15 cellular contexts compared by ENCODE assay signal in genomic region chr6:4185846-4186245, GRCh38. TPM values are rescaled to one million over a fixed set of nuclear protein-coding genes. Genes with fewer than 3 reads are reported as not detected.
DNase-seq lines count a peak whose midpoint lies in the region; ATAC-seq lines count a peak whose summit lies in the region.
"Had no signal": no experiment of that assay in that cellular context is flagged by ENCODE, and none has a peak within 500 bp of the region (broad histone marks: within the 10 kb centered on the region; RNA-seq: fewer than 3 reads in every experiment).

No MANE protein-coding gene starts in this region.

- peak; percentile 36 for DNase-seq in activated CD4-positive, alpha-beta T cell treated with anti-CD3 and anti-CD28 coated beads, Interleukin-2, amount 10 ng/mL, durations not matched to agents 24 days and 14 days
- no peak for DNase-seq in activated CD4-positive, alpha-beta T cell treated with anti-CD3 and anti-CD28 coated beads, Interleukin-2, amount 50 U/mL, for 1 hour
- DNase-seq in activated T-cell treated with anti-CD3 and anti-CD28 coated beads, Interleukin-2, amount 50 U/mL, for 4 hours = no peak
- no peak for DNase-seq in activated T-cell treated with anti-CD3 and anti-CD28 coated beads, Interleukin-2, amount 50 U/mL, for 1 hour
- peak; percentile 9 for DNase-seq in stimulated activated CD4-positive, alpha-beta T cell treated with anti-CD3 and anti-CD28 coated beads, Interleukin-1b, Interleukin-23, amount 100 ng/mL, for 48 hours
- DNase-seq in stimulated activated CD4-positive, alpha-beta T cell treated with anti-CD3 and anti-CD28 coated beads, Interleukin-2, amount 100 ng/mL, for 48 hours = no peak
- DNase-seq in stimulated activated effector memory CD8-positive, alpha-beta T cell treated with anti-CD3 and anti-CD28 coated beads, Interleukin-12 subunit alpha, Interleukin-12 subunit beta, amount 100 ng/mL, for 72 hours (ENCODE audit: low spot score in 2 of 2) = no peak
- DNase-seq: C1 segment of cervical spinal cord; CD4-positive, alpha-beta T cell; DMS79; GM23248 had no signal

- peak; percentile 65 to 73 for ATAC-seq in activated T-cell treated with anti-CD3 and anti-CD28 coated beads, Interleukin-2, amount 50 U/mL, for 4 hours
- ATAC-seq in stimulated activated effector memory CD8-positive, alpha-beta T cell treated with anti-CD3 and anti-CD28 coated beads, Interleukin-12 subunit alpha, Interleukin-12 subunit beta, amount 100 ng/mL, for 72 hours = peak; percentile 93
- no peak for ATAC-seq in GM19467 (IDR thresholded peaks at IDR 0.05; ENCODE audit: unreplicated experiment)
- ATAC-seq: GM12878, HCT116 had no signal

- intact Hi-C loops in activated CD4-positive, alpha-beta T cell treated with anti-CD3 and anti-CD28 coated beads, Interleukin-2, amount 10 ng/mL, durations not matched to agents 24 days and 14 days (cut with micrococcal nuclease) = no loop called here

- H3K36me3 Mint-ChIP-seq in activated CD4-positive, alpha-beta T cell treated with anti-CD3 and anti-CD28 coated beads, Interleukin-2, amount 10 ng/mL, durations not matched to agents 24 days and 14 days (ENCODE audit: low read depth) = no peaks in the 10 kb centered on the region
- no peaks in the 10 kb centered on the region for H3K36me3 Mint-ChIP-seq in activated T-cell treated with anti-CD3 and anti-CD28 coated beads, Interleukin-2, amount 50 U/mL, for 4 hours (ENCODE audit: insufficient read depth)
- H3K36me3 Mint-ChIP-seq in stimulated activated effector memory CD8-positive, alpha-beta T cell treated with anti-CD3 and anti-CD28 coated beads, Interleukin-12 subunit alpha, Interleukin-12 subunit beta, amount 100 ng/mL, for 72 hours = no peaks in the 10 kb centered on the region

- H3K4me3 Mint-ChIP-seq in activated CD4-positive, alpha-beta T cell treated with anti-CD3 and anti-CD28 coated beads, Interleukin-2, amount 10 ng/mL, durations not matched to agents 24 days and 14 days = no peak overlapping the region
- H3K4me3 Mint-ChIP-seq in activated T-cell treated with anti-CD3 and anti-CD28 coated beads, Interleukin-2, amount 50 U/mL, for 4 hours = no peak overlapping the region
- H3K4me3 Mint-ChIP-seq in stimulated activated effector memory CD8-positive, alpha-beta T cell treated with anti-CD3 and anti-CD28 coated beads, Interleukin-12 subunit alpha, Interleukin-12 subunit beta, amount 100 ng/mL, for 72 hours = peak overlapping the region; percentile 44
- H3K4me3 Mint-ChIP-seq: B cell; CD4-positive, alpha-beta T cell had no signal

- peaks cover 8% of the 10 kb centered on the region for H3K4me1 Mint-ChIP-seq in activated CD4-positive, alpha-beta T cell treated with anti-CD3 and anti-CD28 coated beads, Interleukin-2, amount 10 ng/mL, durations not matched to agents 24 days and 14 days
- peaks cover 13% of the 10 kb centered on the region for H3K4me1 Mint-ChIP-seq in activated T-cell treated with anti-CD3 and anti-CD28 coated beads, Interleukin-2, amount 50 U/mL, for 4 hours (ENCODE audit: low read depth)
- peaks cover 28% of the 10 kb centered on the region for H3K4me1 Mint-ChIP-seq in stimulated activated effector memory CD8-positive, alpha-beta T cell treated with anti-CD3 and anti-CD28 coated beads, Interleukin-12 subunit alpha, Interleukin-12 subunit beta, amount 100 ng/mL, for 72 hours
- H3K4me1 Mint-ChIP-seq: B cell had no signal

- peaks cover 8% of the 10 kb centered on the region for H3K27me3 Mint-ChIP-seq in activated CD4-positive, alpha-beta T cell treated with anti-CD3 and anti-CD28 coated beads, Interleukin-2, amount 10 ng/mL, durations not matched to agents 24 days and 14 days
- peaks cover 4% of the 10 kb centered on the region for H3K27me3 Mint-ChIP-seq in activated T-cell treated with anti-CD3 and anti-CD28 coated beads, Interleukin-2, amount 50 U/mL, for 4 hours (ENCODE audit: low read depth)

- peak overlapping the region; percentile 39 for H3K27ac Mint-ChIP-seq in activated CD4-positive, alpha-beta T cell treated with anti-CD3 and anti-CD28 coated beads, Interleukin-2, amount 10 ng/mL, durations not matched to agents 24 days and 14 days
- peak overlapping the region; percentile 89 for H3K27ac Mint-ChIP-seq in stimulated activated effector memory CD8-positive, alpha-beta T cell treated with anti-CD3 and anti-CD28 coated beads, Interleukin-12 subunit alpha, Interleukin-12 subunit beta, amount 100 ng/mL, for 72 hours
- H3K27ac Mint-ChIP-seq: B cell; CD4-positive, alpha-beta T cell had no signal

- no peaks in the 10 kb centered on the region for H3K9me3 Mint-ChIP-seq in activated CD4-positive, alpha-beta T cell treated with anti-CD3 and anti-CD28 coated beads, Interleukin-2, amount 10 ng/mL, durations not matched to agents 24 days and 14 days
- H3K9me3 Mint-ChIP-seq in activated T-cell treated with anti-CD3 and anti-CD28 coated beads, Interleukin-2, amount 50 U/mL, for 4 hours = no peaks in the 10 kb centered on the region
- peaks cover 2% of the 10 kb centered on the region for H3K9me3 Mint-ChIP-seq in stimulated activated effector memory CD8-positive, alpha-beta T cell treated with anti-CD3 and anti-CD28 coated beads, Interleukin-12 subunit alpha, Interleukin-12 subunit beta, amount 100 ng/mL, for 72 hours
- H3K9me3 Mint-ChIP-seq: CD4-positive, alpha-beta T cell had no signal

RNA-seq across cellular contexts. Expression of gene ECI2, which starts 50.5 kb away (rescaled TPM):
- 18.3 and 20.1 TPM in 2 replicates for total RNA-seq in activated CD4-positive, alpha-beta T cell treated with anti-CD3 and anti-CD28 coated beads, Interleukin-2, amount 10 ng/mL, durations not matched to agents 24 days and 14 days
- total RNA-seq in activated T-cell treated with anti-CD3 and anti-CD28 coated beads, Interleukin-2, amount 50 U/mL, for 4 hours = 10 to 100 TPM; 12.5 to 14.2 (median 13.2) TPM

Comparison
In these comparisons a context has a peak if more than half of its experiments do, and no peak if none do; other contexts are left out.
1. DNase-seq: peak in activated CD4-positive, alpha-beta T cell treated with anti-CD3 and anti-CD28 coated beads, Interleukin-2, amount 10 ng/mL, durations not matched to agents 24 days and 14 days (single experiment) and stimulated activated CD4-positive, alpha-beta T cell treated with anti-CD3 and anti-CD28 coated beads, Interleukin-1b, Interleukin-23, amount 100 ng/mL, for 48 hours (single experiment); none in activated CD4-positive, alpha-beta T cell treated with anti-CD3 and anti-CD28 coated beads, Interleukin-2, amount 50 U/mL, for 1 hour (single experiment), activated T-cell treated with anti-CD3 and anti-CD28 coated beads, Interleukin-2, amount 50 U/mL, for 4 hours (single experiment), activated T-cell treated with anti-CD3 and anti-CD28 coated beads, Interleukin-2, amount 50 U/mL, for 1 hour (single experiment), stimulated activated CD4-positive, alpha-beta T cell treated with anti-CD3 and anti-CD28 coated beads, Interleukin-2, amount 100 ng/mL, for 48 hours (0 of 2) and stimulated activated effector memory CD8-positive, alpha-beta T cell treated with anti-CD3 and anti-CD28 coated beads, Interleukin-12 subunit alpha, Interleukin-12 subunit beta, amount 100 ng/mL, for 72 hours (0 of 2).